ENCODE assay signal across 16 cellular contexts in the genomic region with DNA sequence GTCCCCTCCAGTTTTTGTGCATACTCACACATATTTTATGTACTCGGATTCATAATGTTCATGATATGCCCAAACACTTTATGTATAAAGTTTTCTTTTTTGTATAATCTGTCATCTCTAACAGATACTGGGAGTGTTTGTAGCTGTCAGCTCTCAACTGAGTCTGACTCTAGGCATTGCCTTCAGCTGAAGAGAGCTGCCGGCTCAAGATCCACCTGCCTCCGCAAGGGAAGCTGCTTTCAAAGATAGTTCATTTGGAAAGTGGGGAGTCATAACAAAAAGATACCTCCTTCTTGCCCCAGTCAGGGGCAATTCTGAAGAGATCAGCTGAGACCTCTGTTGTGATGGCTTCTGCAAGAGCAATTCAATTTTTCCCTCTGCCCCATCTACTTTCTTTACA. TPM values are rescaled to one million over a fixed set of nuclear protein-coding genes. Genes with fewer than 3 reads are reported as not detected.
DNase-seq lines count a peak whose midpoint lies in the region; ATAC-seq and TF ChIP-seq lines count a peak whose summit lies in the region.
"Had no signal": no experiment of that assay in that cellular context is flagged by ENCODE, and none has a peak within 500 bp of the region (broad histone marks: within the 10 kb centered on the region; RNA-seq: fewer than 3 reads in every experiment).

No MANE protein-coding gene starts in this region.

- H4K5ac ChIP-seq in H9 (ENCODE audit: insufficient read length, low read depth, low read length), result no peak overlapping the region

- no peak overlapping the region for H3K4me3 Mint-ChIP-seq in H9
- H3K4me3 Mint-ChIP-seq in WTC11, result no peak overlapping the region
- no peak overlapping the region for H3K4me3 Mint-ChIP-seq in type B pancreatic cell
- H3K4me3 Mint-ChIP-seq: CD4-positive, alpha-beta memory T cell had no signal

- H3K23ac ChIP-seq in H9 (ENCODE audit: insufficient read length, low read depth, low read length), result no peak overlapping the region
- no peak overlapping the region for H3K23ac ChIP-seq in mesenchymal stem cell (ENCODE audit: low read length in 2 of 2)

- H3K18ac ChIP-seq in H9 (ENCODE audit: insufficient read length, low read depth, low read length) (no peak overlapping the region), mesenchymal stem cell (ENCODE audit: low read depth in 1 of 2, low read length in 2 of 2) (peak overlapping the region; percentile 1 to 37)

- POLR2A ChIA-PET in WTC11 (lab: Charles Lee), result no interaction called here

- H3K14ac ChIP-seq in H9 (ENCODE audit: insufficient read depth, low read length) (no peak overlapping the region; the same call in 1 of the 2 replicates), mesenchymal stem cell (ENCODE audit: low read length in 2 of 2) (no peak overlapping the region)

- H3K79me2 ChIP-seq in H9 (ENCODE audit: insufficient read depth, low read length), result no peaks in the 10 kb centered on the region

- DNase-seq in H9 (no peak), WTC11 (ENCODE audit: low spot score) (no peak), mesenchymal stem cell (no peak), type B pancreatic cell (ENCODE audit: extremely low spot score, unreplicated experiment) (no peak), GM19238 (ENCODE audit: insufficient read length, low spot score) (no peak), COLO829 (ENCODE audit: low spot score) (no peak)
- DNase-seq: DMS79, IMR-90, Karpas-422, MG63, NCI-H1092, NCI-H226, NCI-H524 treated with DMSO at 0.1 percent for 48 hours had no signal

- H3K27ac ChIP-seq in H9 (ENCODE audit: insufficient read length, low read depth, low read length), result no peak overlapping the region
- no peak overlapping the region for H3K27ac ChIP-seq in mesenchymal stem cell (ENCODE audit: low read length, poor library complexity, severe bottlenecking)

- H4K91ac ChIP-seq in H9 (ENCODE audit: insufficient read length, low read depth, low read length) (no peak overlapping the region), mesenchymal stem cell (ENCODE audit: low read length) (no peak overlapping the region)

- H4K8ac ChIP-seq in H9 (replicated peaks; ENCODE audit: insufficient read length, low read depth, low read length), result no peak overlapping the region
- no peak overlapping the region for H4K8ac ChIP-seq in mesenchymal stem cell (ENCODE audit: low read length)

- H3K27me3 Mint-ChIP-seq in H9 (ENCODE audit: low read depth) (no peaks in the 10 kb centered on the region), WTC11 (ENCODE audit: low read depth) (no peaks in the 10 kb centered on the region; the same call in 1 of the 2 replicates), type B pancreatic cell (no peaks in the 10 kb centered on the region)
- H3K27me3 Mint-ChIP-seq: CD4-positive, alpha-beta memory T cell had no signal

- H3K56ac ChIP-seq in H9 (ENCODE audit: insufficient read length, low read depth, low read length), result no peak overlapping the region

- H3K9ac ChIP-seq in H9 (ENCODE audit: extremely low read depth, insufficient read length, low read length) (no peak overlapping the region), mesenchymal stem cell (ENCODE audit: low read length) (peak overlapping the region; percentile 27)

- TF ChIP-seq CTCF in H9 (conservative IDR thresholded peaks at IDR 0.05) (no peak), WTC11 (IDR thresholded peaks at IDR 0.05) (no peak), type B pancreatic cell (conservative IDR thresholded peaks at IDR 0.05) (no peak)

- no peak overlapping the region for H2BK5ac ChIP-seq in H9 (ENCODE audit: insufficient read length, low read length)
- H2BK5ac ChIP-seq in mesenchymal stem cell (ENCODE audit: low read depth, low read length, poor library complexity, severe bottlenecking), result no peak overlapping the region

- H2BK15ac ChIP-seq in H9 (ENCODE audit: low read depth, low read length) (no peak overlapping the region), mesenchymal stem cell (ENCODE audit: low read depth, poor library complexity, severe bottlenecking) (no peak overlapping the region)

- CTCF ChIA-PET in WTC11 (lab: Charles Lee), result interaction anchor here (0.5 to 2.3 kb wide), 4 partner anchors 10 to 1317 kb away, joined by 3 to 12 read pairs (median 6); a partner anchor contains a TSS

- H3K4me3 ChIP-seq in mesenchymal stem cell (ENCODE audit: insufficient read depth in 1 of 2, low read depth in 1 of 2, low read length in 2 of 2), result no peak overlapping the region
- H3K4me3 ChIP-seq: MG63 had no signal

- H3K4ac ChIP-seq in H9 (ENCODE audit: low read depth, low read length) (no peak overlapping the region), mesenchymal stem cell (ENCODE audit: low read depth in 1 of 2, low read length in 2 of 2) (no peak overlapping the region)

- H3K79me1 ChIP-seq in H9 (ENCODE audit: insufficient read depth, low read depth, low read length, poor library complexity, severe bottlenecking) (no peaks in the 10 kb centered on the region), mesenchymal stem cell (replicated peaks; ENCODE audit: low read length, poor library complexity, severe bottlenecking) (no peaks in the 10 kb centered on the region)

- H4K20me1 ChIP-seq in H9 (ENCODE audit: control insufficient read depth, insufficient read depth, insufficient read length), result no peaks in the 10 kb centered on the region

- H2BK12ac ChIP-seq in H9 (ENCODE audit: insufficient read length, low read depth, low read length), result no peak overlapping the region
- peak overlapping the region in 1 of 2 experiments; percentile 51 for H2BK12ac ChIP-seq in mesenchymal stem cell (ENCODE audit: low read length in 2 of 2)

- H2AK5ac ChIP-seq in H9 (ENCODE audit: insufficient read length, low read length), result no peak overlapping the region
- no peak overlapping the region for H2AK5ac ChIP-seq in mesenchymal stem cell (ENCODE audit: low read length, severe bottlenecking)

- H2BK120ac ChIP-seq in H9 (ENCODE audit: low read depth, low read length, poor library complexity, severe bottlenecking) (no peak overlapping the region), mesenchymal stem cell (ENCODE audit: low read depth, low read length) (no peak overlapping the region)

- no peaks in the 10 kb centered on the region for H3K23me2 ChIP-seq in H9 (ENCODE audit: insufficient read length, low read depth, low read length, poor library complexity, severe bottlenecking)

- H2AFZ ChIP-seq in H9 (ENCODE audit: low read length) (peak overlapping the region; percentile 62), mesenchymal stem cell (ENCODE audit: low read depth, low read length) (no peak overlapping the region)

- no peaks in the 10 kb centered on the region for H3K9me3 ChIP-seq in H9 (ENCODE audit: control insufficient read depth, low read depth, low read length)
- no peaks in the 10 kb centered on the region for H3K9me3 ChIP-seq in mesenchymal stem cell (ENCODE audit: control insufficient read depth, low read length)
- H3K9me3 ChIP-seq: MG63 had no signal

- H2BK20ac ChIP-seq in H9 (ENCODE audit: low read depth, low read length, poor library complexity, severe bottlenecking), result no peak overlapping the region

- H3K27ac Mint-ChIP-seq in H9, result peak overlapping the region; percentile 50 to 80 (median 76); a peak in 4 of 7 replicates
- H3K27ac Mint-ChIP-seq in WTC11, result peak overlapping the region; percentile 75
- H3K27ac Mint-ChIP-seq in type B pancreatic cell, result peak overlapping the region; percentile 54
- H3K27ac Mint-ChIP-seq: CD4-positive, alpha-beta memory T cell had no signal

- H3K4me1 Mint-ChIP-seq in H9, result peaks cover 63 to 65% of the 10 kb centered on the region in 2 experiments
- peaks cover 68% of the 10 kb centered on the region for H3K4me1 Mint-ChIP-seq in WTC11
- H3K4me1 Mint-ChIP-seq in type B pancreatic cell (ENCODE audit: unreplicated experiment), result peaks cover 20% of the 10 kb centered on the region
- H3K4me1 Mint-ChIP-seq: CD4-positive, alpha-beta memory T cell had no signal

- H3K36me3 Mint-ChIP-seq in H9 (ENCODE audit: insufficient read depth in 1 of 3, low read depth in 3 of 3) (peaks cover 7 to 16% (median 8%) of the 10 kb centered on the region in 3 experiments; a peak in 6 of 7 replicates), WTC11 (peaks cover 12% of the 10 kb centered on the region), type B pancreatic cell (peaks cover 3% of the 10 kb centered on the region)
- H3K36me3 Mint-ChIP-seq: CD4-positive, alpha-beta memory T cell had no signal

- no peaks in the 10 kb centered on the region for H3K27me3 ChIP-seq in H9 (ENCODE audit: insufficient read depth, low read length)
- H3K27me3 ChIP-seq in mesenchymal stem cell (ENCODE audit: control insufficient read depth in 1 of 2, insufficient read depth in 1 of 2, low read length in 2 of 2), result no peaks in the 10 kb centered on the region
- H3K27me3 ChIP-seq: MG63 had no signal

- H3K4me2 ChIP-seq in H9 (ENCODE audit: insufficient read depth, insufficient read length, low read length), result no peak overlapping the region
- H3K4me2 ChIP-seq in mesenchymal stem cell (ENCODE audit: low read length, poor library complexity, severe bottlenecking), result no peak overlapping the region

- H3T11ph ChIP-seq in H9 (ENCODE audit: low read length), result peak overlapping the region; percentile 19

- ATAC-seq in WTC11 (0 out of 2 replicates have a peak, but pooled peaks have one; percentile 7), HG02852 (IDR thresholded peaks at IDR 0.05; ENCODE audit: unreplicated experiment) (no peak)
- ATAC-seq: Panc1 had no signal

- H3K9me3 Mint-ChIP-seq in H9 (peaks cover 5 to 10% of the 10 kb centered on the region in 2 experiments; a peak in 3 of 5 replicates), WTC11 (peaks cover 21% of the 10 kb centered on the region), type B pancreatic cell (no peaks in the 10 kb centered on the region)

- H3K4me1 ChIP-seq in H9 (ENCODE audit: insufficient read depth, low read length) (peaks cover 11% of the 10 kb centered on the region; the same call in 1 of the 2 replicates), mesenchymal stem cell (ENCODE audit: control insufficient read depth, insufficient read depth, low read depth, low read length) (peaks cover 11% of the 10 kb centered on the region)

- H3K36me3 ChIP-seq in mesenchymal stem cell (ENCODE audit: control insufficient read depth in 1 of 2, insufficient read depth in 2 of 2, low read depth in 1 of 2, low read length in 2 of 2), result peaks cover 0 to 3% of the 10 kb centered on the region in 2 experiments
- H3K36me3 ChIP-seq: MG63 had no signal

- no CpG with 5 or more reads among the region's 3 CpGs for WGBS in H9 (ENCODE audit: extremely low coverage, insufficient read length, low lambda C conversion rate)
- WGBS in mesenchymal stem cell, result 100% methylated on average over 2 of the region's 3 CpGs

TF ChIP-seq in WTC11, 78 proteins besides CTCF, POLR2A, EP300 and RAD21 (continues in another document):
- no peak for TF ChIP-seq FOXK1 (CRISPR knock-in tag; IDR thresholded peaks at IDR 0.05)
- TF ChIP-seq PRRX2 (CRISPR knock-in tag; IDR thresholded peaks at IDR 0.05), result no peak
- TF ChIP-seq FOXJ3 (CRISPR knock-in tag; IDR thresholded peaks at IDR 0.05; ENCODE audit: borderline replicate concordance), result no peak
- no peak for TF ChIP-seq NFATC4 (CRISPR knock-in tag; IDR thresholded peaks at IDR 0.05)

RNA-seq across cellular contexts. Expression of a gene that starts 58.9 kb away (rescaled TPM):
- total RNA-seq in H9 (2021) (0.55 and 0.70 TPM in 2 replicates), WTC11 (2021) (0.71 to 0.90 TPM (median 0.76 TPM) in 3 replicates), type B pancreatic cell (ENCODE audit: low replicate concordance) (12.2 and 13.2 TPM in 2 replicates)
- polyA plus RNA-seq in mesenchymal stem cell (2013, experiment 1 of 2), result 1.2 TPM
- polyA plus RNA-seq in mesenchymal stem cell (2013, experiment 2 of 2), result 1.4 TPM
- polyA plus RNA-seq: CD4-positive, alpha-beta memory T cell had no signal
